Comparison of ENCODE assay signal across 22 cellular contexts in genomic region chr7:36515847-36516246, GRCh38.
DNase-seq lines count a peak whose midpoint lies in the region; ATAC-seq lines count a peak whose summit lies in the region.
"Had no signal": no experiment of that assay in that cellular context is flagged by ENCODE, and none has a peak within 500 bp of the region (broad histone marks: within the 10 kb centered on the region; RNA-seq: fewer than 3 reads in every experiment).

No MANE protein-coding gene starts in this region.

- peaks cover 4% of the 10 kb centered on the region for H3K4me1 Mint-ChIP-seq in activated CD4-positive, alpha-beta T cell treated with anti-CD3 and anti-CD28 coated beads for 36 hours
- peaks cover 6 to 21% (median 11%) of the 10 kb centered on the region in 3 donors for H3K4me1 Mint-ChIP-seq in T-cell
- H3K4me1 Mint-ChIP-seq in central memory CD8-positive, alpha-beta T cell = peaks cover 25% of the 10 kb centered on the region
- peaks cover 57 to 66% of the 10 kb centered on the region in 2 donors for H3K4me1 Mint-ChIP-seq in natural killer cell treated with Interleukin-12 subunit alpha and Interleukin-12 subunit beta and Interleukin-15 and Interleukin-18, amount 100 ng/mL, for 72 hours (ENCODE audit: low read depth in 2 of 2)

- no peak for ATAC-seq in activated CD4-positive, alpha-beta T cell treated with anti-CD3 and anti-CD28 coated beads for 36 hours
- ATAC-seq in T-cell (replicated peaks in 1 of 4) = no peak
- ATAC-seq in central memory CD8-positive, alpha-beta T cell (replicated peaks; ENCODE audit: extremely low read depth, poor library complexity, severe bottlenecking) = no peak
- peak in 1 of 2 donors; percentile 13 for ATAC-seq in natural killer cell treated with Interleukin-12 subunit alpha and Interleukin-12 subunit beta and Interleukin-15 and Interleukin-18, amount 100 ng/mL, for 72 hours
- ATAC-seq: heart right ventricle, Right ventricle myocardium inferior, upper lobe of right lung had no signal

- H3K27ac Mint-ChIP-seq in activated CD4-positive, alpha-beta T cell treated with anti-CD3 and anti-CD28 coated beads for 36 hours = peak overlapping the region; percentile 2
- peak overlapping the region; percentile 5 to 28 for H3K27ac Mint-ChIP-seq in T-cell
- peak overlapping the region; percentile 98 for H3K27ac Mint-ChIP-seq in central memory CD8-positive, alpha-beta T cell (ENCODE audit: low read depth)
- peak overlapping the region; percentile 84 to 85 for H3K27ac Mint-ChIP-seq in natural killer cell treated with Interleukin-12 subunit alpha and Interleukin-12 subunit beta and Interleukin-15 and Interleukin-18, amount 100 ng/mL, for 72 hours
- H3K27ac Mint-ChIP-seq: IgD-negative memory B cell had no signal

- no peak for DNase-seq in activated CD4-positive, alpha-beta T cell treated with anti-CD3 and anti-CD28 coated beads for 36 hours
- DNase-seq in activated CD4-positive, alpha-beta T cell treated with anti-CD3 and anti-CD28 coated beads for 48 hours = no peak
- DNase-seq in T-cell (no peak), NCI-H1048 (lab: John Stamatoyannopoulos, UW) (no peak)
- no peak for DNase-seq in central memory CD8-positive, alpha-beta T cell (ENCODE audit: low spot score in 2 of 2)
- DNase-seq in natural killer cell treated with Interleukin-12 subunit alpha and Interleukin-12 subunit beta and Interleukin-15 and Interleukin-18, amount 100 ng/mL, for 72 hours (ENCODE audit: low spot score) = no peak
- no peak for DNase-seq in activated CD4-positive, CD25-positive, alpha-beta regulatory T cell treated with anti-CD3 and anti-CD28 coated beads, Interleukin-2, amount 50 U/mL, for 72 hours
- no peak for DNase-seq in activated effector memory CD4-positive, alpha-beta T cell treated with Interleukin-2 at 50 U/mL for 16 hours
- DNase-seq: activated CD4-positive, alpha-beta T cell treated with anti-CD3 and anti-CD28 coated beads, Interleukin-2, amount 50 U/mL, for 48 hours; activated effector memory CD4-positive, alpha-beta T cell treated with anti-CD3 and anti-CD28 coated beads, Interleukin-2, amount 50 U/mL, for 16 hours; cerebellar nuclear complex; effector memory CD4-positive, alpha-beta T cell; HCEC 1CT; heart right ventricle; MM.1S; NCI-H1694; ovary; sigmoid colon; stimulated activated naive CD4-positive, alpha-beta T cell treated with Interleukin-2 at 50 U/mL for 16 hours; upper lobe of right lung had no signal

- H3K4me3 Mint-ChIP-seq in activated CD4-positive, alpha-beta T cell treated with anti-CD3 and anti-CD28 coated beads for 36 hours = no peak overlapping the region
- no peak overlapping the region for H3K4me3 Mint-ChIP-seq in T-cell
- H3K4me3 Mint-ChIP-seq in central memory CD8-positive, alpha-beta T cell = peak overlapping the region; percentile 19
- peak overlapping the region; percentile 72 for H3K4me3 Mint-ChIP-seq in natural killer cell treated with Interleukin-12 subunit alpha and Interleukin-12 subunit beta and Interleukin-15 and Interleukin-18, amount 100 ng/mL, for 72 hours

- H3K27me3 Mint-ChIP-seq in activated CD4-positive, alpha-beta T cell treated with anti-CD3 and anti-CD28 coated beads for 36 hours = no peaks in the 10 kb centered on the region
- no peaks in the 10 kb centered on the region for H3K27me3 Mint-ChIP-seq in T-cell
- no peaks in the 10 kb centered on the region for H3K27me3 Mint-ChIP-seq in central memory CD8-positive, alpha-beta T cell
- H3K27me3 Mint-ChIP-seq in natural killer cell treated with Interleukin-12 subunit alpha and Interleukin-12 subunit beta and Interleukin-15 and Interleukin-18, amount 100 ng/mL, for 72 hours = no peaks in the 10 kb centered on the region
- H3K27me3 Mint-ChIP-seq: IgD-negative memory B cell had no signal

- no peaks in the 10 kb centered on the region for H3K36me3 Mint-ChIP-seq in activated CD4-positive, alpha-beta T cell treated with anti-CD3 and anti-CD28 coated beads for 36 hours (ENCODE audit: low read depth)
- H3K36me3 Mint-ChIP-seq in T-cell = peaks cover 9% of the 10 kb centered on the region
- H3K36me3 Mint-ChIP-seq in central memory CD8-positive, alpha-beta T cell (ENCODE audit: insufficient read depth) = peaks cover 76% of the 10 kb centered on the region
- H3K36me3 Mint-ChIP-seq in natural killer cell treated with Interleukin-12 subunit alpha and Interleukin-12 subunit beta and Interleukin-15 and Interleukin-18, amount 100 ng/mL, for 72 hours = peaks cover 14% of the 10 kb centered on the region

- CTCF ChIA-PET in activated CD4-positive, alpha-beta T cell treated with anti-CD3 and anti-CD28 coated beads for 36 hours (lab: Charles Lee) = no interaction called here
- CTCF ChIA-PET in T-cell (lab: Charles Lee) = no interaction called here

- POLR2A ChIA-PET in activated CD4-positive, alpha-beta T cell treated with anti-CD3 and anti-CD28 coated beads for 36 hours (lab: Charles Lee) = no interaction called here
- POLR2A ChIA-PET in T-cell (lab: Charles Lee) = no interaction called here

- H3K9me3 Mint-ChIP-seq in activated CD4-positive, alpha-beta T cell treated with anti-CD3 and anti-CD28 coated beads for 36 hours (ENCODE audit: low read depth) = no peaks in the 10 kb centered on the region
- no peaks in the 10 kb centered on the region for H3K9me3 Mint-ChIP-seq in T-cell
- H3K9me3 Mint-ChIP-seq in central memory CD8-positive, alpha-beta T cell = peaks cover 7% of the 10 kb centered on the region
- peaks cover 5% of the 10 kb centered on the region for H3K9me3 Mint-ChIP-seq in natural killer cell treated with Interleukin-12 subunit alpha and Interleukin-12 subunit beta and Interleukin-15 and Interleukin-18, amount 100 ng/mL, for 72 hours
- H3K9me3 Mint-ChIP-seq: IgD-negative memory B cell had no signal

- intact Hi-C loops in activated CD4-positive, alpha-beta T cell treated with anti-CD3 and anti-CD28 coated beads for 36 hours (cut with DNase I, micrococcal nuclease) = no loop called here

Comparison
In these comparisons a context has a peak if more than half of its experiments do, and no peak if none do; other contexts are left out.
1. H3K27ac Mint-ChIP-seq: peak in every context shown above with its lines; median percentile 98 in central memory CD8-positive, alpha-beta T cell; 84 in natural killer cell treated with Interleukin-12 subunit alpha and Interleukin-12 subunit beta and Interleukin-15 and Interleukin-18, amount 100 ng/mL, for 72 hours; 16 in T-cell; 2 in activated CD4-positive, alpha-beta T cell treated with anti-CD3 and anti-CD28 coated beads for 36 hours.
2. H3K4me3 Mint-ChIP-seq: peak in central memory CD8-positive, alpha-beta T cell (single experiment) and natural killer cell treated with Interleukin-12 subunit alpha and Interleukin-12 subunit beta and Interleukin-15 and Interleukin-18, amount 100 ng/mL, for 72 hours (single experiment); none in activated CD4-positive, alpha-beta T cell treated with anti-CD3 and anti-CD28 coated beads for 36 hours (single experiment) and T-cell (0 of 3).